Comparison of ENCODE assay signal across 1 cellular context in the genomic region with DNA sequence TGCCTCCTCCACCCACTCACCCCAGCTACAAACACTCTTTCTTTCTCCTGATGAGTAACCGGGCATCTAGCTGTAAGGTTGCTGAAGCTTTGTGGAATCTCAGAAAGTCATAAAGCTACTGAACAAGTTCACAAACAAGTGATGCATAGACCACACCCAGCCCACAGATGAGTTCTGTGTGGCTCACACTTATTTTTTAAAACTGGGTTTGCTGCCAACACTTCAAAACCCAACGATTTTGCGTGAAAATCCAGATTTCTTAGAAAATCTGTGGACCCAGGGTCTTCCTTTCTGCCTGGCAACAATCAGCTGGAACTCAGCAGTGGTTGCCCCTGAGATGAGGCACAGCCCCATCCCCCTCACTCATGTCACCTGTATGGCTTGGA.
TF ChIP-seq lines count a peak whose summit lies in the region.

No MANE protein-coding gene starts in this region.

TF ChIP-seq in IMR-90, 13 proteins besides CTCF, POLR2A, EP300 and RAD21:
- no peak for TF ChIP-seq NFE2L2 (IDR thresholded peaks at IDR 0.05; ENCODE audit: low read depth, low read length)
- TF ChIP-seq MAZ (IDR thresholded peaks at IDR 0.05; ENCODE audit: borderline replicate concordance, low read depth, low read length): no peak
- no peak for TF ChIP-seq FOS (IDR thresholded peaks at IDR 0.05; ENCODE audit: low read depth, low read length)
- no peak for TF ChIP-seq RCOR1 (IDR thresholded peaks at IDR 0.05; ENCODE audit: insufficient replicate concordance, low read length)
- no peak for TF ChIP-seq CEBPB (IDR thresholded peaks at IDR 0.05; ENCODE audit: low read depth, low read length)
- TF ChIP-seq, protein P1, sequence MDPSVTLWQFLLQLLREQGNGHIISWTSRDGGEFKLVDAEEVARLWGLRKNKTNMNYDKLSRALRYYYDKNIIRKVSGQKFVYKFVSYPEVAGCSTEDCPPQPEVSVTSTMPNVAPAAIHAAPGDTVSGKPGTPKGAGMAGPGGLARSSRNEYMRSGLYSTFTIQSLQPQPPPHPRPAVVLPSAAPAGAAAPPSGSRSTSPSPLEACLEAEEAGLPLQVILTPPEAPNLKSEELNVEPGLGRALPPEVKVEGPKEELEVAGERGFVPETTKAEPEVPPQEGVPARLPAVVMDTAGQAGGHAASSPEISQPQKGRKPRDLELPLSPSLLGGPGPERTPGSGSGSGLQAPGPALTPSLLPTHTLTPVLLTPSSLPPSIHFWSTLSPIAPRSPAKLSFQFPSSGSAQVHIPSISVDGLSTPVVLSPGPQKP (IDR thresholded peaks at IDR 0.05; ENCODE audit: borderline replicate concordance, low read depth, low read length): no peak
- TF ChIP-seq CHD1 (IDR thresholded peaks at IDR 0.05; ENCODE audit: low read depth, low read length): no peak
- no peak for TF ChIP-seq MAFK (IDR thresholded peaks at IDR 0.05; ENCODE audit: low read depth, low read length)
- TF ChIP-seq SMC3 (IDR thresholded peaks at IDR 0.05; ENCODE audit: low read depth, low read length): no peak
- no peak for TF ChIP-seq RFX5 (IDR thresholded peaks at IDR 0.05; ENCODE audit: low read depth, low read length)
- no peak for TF ChIP-seq MXI1 (IDR thresholded peaks at IDR 0.05; ENCODE audit: borderline replicate concordance, low read depth, low read length)
- TF ChIP-seq BHLHE40 (IDR thresholded peaks at IDR 0.05; ENCODE audit: low read depth, low read length): no peak
- TF ChIP-seq, protein P2, sequence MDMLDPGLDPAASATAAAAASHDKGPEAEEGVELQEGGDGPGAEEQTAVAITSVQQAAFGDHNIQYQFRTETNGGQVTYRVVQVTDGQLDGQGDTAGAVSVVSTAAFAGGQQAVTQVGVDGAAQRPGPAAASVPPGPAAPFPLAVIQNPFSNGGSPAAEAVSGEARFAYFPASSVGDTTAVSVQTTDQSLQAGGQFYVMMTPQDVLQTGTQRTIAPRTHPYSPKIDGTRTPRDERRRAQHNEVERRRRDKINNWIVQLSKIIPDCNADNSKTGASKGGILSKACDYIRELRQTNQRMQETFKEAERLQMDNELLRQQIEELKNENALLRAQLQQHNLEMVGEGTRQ (IDR thresholded peaks at IDR 0.05; ENCODE audit: low read depth, low read length): no peak
